In genomic region chr2:162072976-162073775, GRCh38 we compare ENCODE assay signal across 9 cellular contexts. TPM values are rescaled to one million over a fixed set of nuclear protein-coding genes. Genes with fewer than 3 reads are reported as not detected.
A peak's percentile ranks its signal among the peaks of the same experiment; 100 is the strongest.
DNase-seq lines count a peak whose midpoint lies in the region; ATAC-seq and TF ChIP-seq lines count a peak whose summit lies in the region.
"Had no signal": no experiment of that assay in that cellular context is flagged by ENCODE, and none has a peak within 500 bp of the region (broad histone marks: within the 10 kb centered on the region; RNA-seq: fewer than 3 reads in every experiment).

No MANE protein-coding gene starts in this region.

- H3K4me3 ChIP-seq in H7 (ENCODE audit: insufficient read depth, low read depth, low read length) (peak overlapping the region; percentile 66), WERI-Rb-1 (ENCODE audit: low read depth, low read length) (peak overlapping the region; percentile 88), epithelial cell of esophagus (ENCODE audit: low read length) (peak overlapping the region; percentile 41)
- H3K4me3 ChIP-seq: SJSA1 had no signal

- H3K27me3 ChIP-seq in H7 (ENCODE audit: control insufficient read depth, insufficient read depth, low read length), result peaks cover 17% of the 10 kb centered on the region
- peaks cover 3% of the 10 kb centered on the region for H3K27me3 ChIP-seq in WERI-Rb-1 (ENCODE audit: insufficient read depth, low read depth, severe bottlenecking)

- DNase-seq in H7, result no peak
- DNase-seq in WERI-Rb-1, result peak; percentile 18
- DNase-seq in epithelial cell of esophagus (ENCODE audit: low read depth), result no peak
- DNase-seq in naive thymus-derived CD8-positive, alpha-beta T cell, result peak in 7 of 10 donors; percentile 11 to 39 (median 12)
- DNase-seq in NCI-H345 (lab: John Stamatoyannopoulos, UW), result no peak
- no peak for DNase-seq in RKO (ENCODE audit: low spot score)
- no peak for DNase-seq in SW480 (ENCODE audit: low spot score)

- POLR2A ChIA-PET in naive thymus-derived CD8-positive, alpha-beta T cell (lab: Charles Lee), result interaction anchor here (0.7 to 4.9 kb wide), 11 partner anchors 9 to 119 kb away, joined by 3 to 43 read pairs (median 4); no protein-coding TSS in a partner anchor

- TF ChIP-seq CTCF in WERI-Rb-1 (IDR thresholded peaks at IDR 0.05; ENCODE audit: low read depth, low read length) (no peak), epithelial cell of esophagus (IDR thresholded peaks at IDR 0.05; ENCODE audit: insufficient read depth, low read depth, low read length, missing control alignments) (no peak)

- peak overlapping the region; percentile 82 to 99 (median 94) for H3K27ac Mint-ChIP-seq in naive thymus-derived CD8-positive, alpha-beta T cell

- H3K4me3 Mint-ChIP-seq in naive thymus-derived CD8-positive, alpha-beta T cell, result peak overlapping the region; percentile 90 to 100 (median 96)

- peaks cover 30 to 53% (median 49%) of the 10 kb centered on the region in 4 donors for H3K4me1 Mint-ChIP-seq in naive thymus-derived CD8-positive, alpha-beta T cell

- H3K36me3 Mint-ChIP-seq in naive thymus-derived CD8-positive, alpha-beta T cell, result peaks cover 6 to 15% (median 9%) of the 10 kb centered on the region in 3 donors

- H3K9me3 Mint-ChIP-seq in naive thymus-derived CD8-positive, alpha-beta T cell, result peaks cover 0 to 9% (median 4%) of the 10 kb centered on the region in 9 donors

- peak; percentile 56 for ATAC-seq in naive thymus-derived CD8-positive, alpha-beta T cell
- no peak for ATAC-seq in HG03442 (IDR thresholded peaks at IDR 0.05; ENCODE audit: unreplicated experiment)

- peaks cover 0 to 2% (median 0%) of the 10 kb centered on the region in 5 donors for H3K27me3 Mint-ChIP-seq in naive thymus-derived CD8-positive, alpha-beta T cell

- no peak overlapping the region for H3K27ac ChIP-seq in WERI-Rb-1
- H3K27ac ChIP-seq: SJSA1 had no signal

- H3K36me3 ChIP-seq in H7 (replicated peaks; ENCODE audit: control insufficient read depth, insufficient read depth, low read length), result no peaks in the 10 kb centered on the region
- no peaks in the 10 kb centered on the region for H3K36me3 ChIP-seq in WERI-Rb-1
- H3K36me3 ChIP-seq: SJSA1 had no signal

- peaks cover 3% of the 10 kb centered on the region for H3K9me3 ChIP-seq in WERI-Rb-1 (ENCODE audit: severe bottlenecking)
- H3K9me3 ChIP-seq: SJSA1 had no signal

RNA-seq across cellular contexts. Expression of gene DPP4, which starts 0.8 kb away (rescaled TPM):
- 1.6 and 4.3 TPM in 2 replicates for total RNA-seq in H7 (2014; rRNA removed; shearing (Covaris generic))
- total RNA-seq in naive thymus-derived CD8-positive, alpha-beta T cell, result 10 to 100 TPM; 23.4 to 27.0 TPM
- 10 to 100 TPM; 13.3 to 49.6 (median 44.4) TPM for polyA plus RNA-seq in naive thymus-derived CD8-positive, alpha-beta T cell
- total RNA-seq: SJSA1 had no signal

Comparison
In these comparisons a context has a peak if more than half of its experiments do, and no peak if none do; other contexts are left out.
1. DNase-seq: peak in WERI-Rb-1 (single experiment) and naive thymus-derived CD8-positive, alpha-beta T cell (7 of 10); none in H7 (single experiment), epithelial cell of esophagus (single experiment), NCI-H345 (single experiment), RKO (single experiment) and SW480 (single experiment).
2. Peak in every context shown above with its lines, with median percentiles within 50 percentile points of each other: H3K4me3 ChIP-seq.